Comparison of ENCODE assay signal across 27 cellular contexts in genomic region chr7:11224535-11224934, GRCh38.
"Had no signal": no experiment of that assay in that cellular context is flagged by ENCODE, and none has a peak within 500 bp of the region (broad histone marks: within the 10 kb centered on the region; RNA-seq: fewer than 3 reads in every experiment).

No MANE protein-coding gene starts in this region.

- H3K27ac ChIP-seq: stomach, suprapubic skin, testis, thoracic aorta, thyroid gland, tibial artery, transverse colon, upper lobe of left lung, upper lobe of right lung, uterus, vagina had no signal

- H3K9me3 ChIP-seq: stomach, suprapubic skin, testis, thoracic aorta, thyroid gland, tibial artery, tibial nerve, transverse colon, upper lobe of left lung, upper lobe of right lung, uterus, vagina had no signal

- ATAC-seq: stimulated activated effector memory CD8-positive, alpha-beta T cell treated with anti-CD3 and anti-CD28 coated beads, Interleukin-12 subunit alpha, Interleukin-12 subunit beta, amount 100 ng/mL, for 72 hours; stimulated activated memory B cell treated with anti-CD40 and anti-IgM and Interleukin-4, amounts not matched to agents 10 μg/mL and 1 μg/mL and 100 μg/mL, for 72 hours; stimulated activated naive B cell treated with anti-CD40 and anti-IgM and Interleukin-4, amounts not matched to agents 10 μg/mL and 1 μg/mL and 100 μg/mL, for 72 hours; stimulated activated naive CD8-positive, alpha-beta T cell treated with anti-CD3 and anti-CD28 coated beads, Interleukin-15, amount 100 ng/mL, for 72 hours; stimulated activated naive CD8-positive, alpha-beta T cell treated with anti-CD3 and anti-CD28 coated beads, Interleukin-15, Interleukin-2, amounts not matched to agents 100 U/mL and 50 U/mL, for 24 hours; upper lobe of right lung had no signal

- H3K36me3 ChIP-seq: stomach, suprapubic skin, thoracic aorta, thyroid gland, tibial artery, tibial nerve, transverse colon, upper lobe of left lung, upper lobe of right lung, uterus, vagina had no signal

- DNase-seq: stimulated activated CD4-positive, alpha-beta T cell treated with anti-CD3 and anti-CD28 coated beads, Interleukin-2, amount 100 ng/mL, for 48 hours; stimulated activated CD4-positive, alpha-beta T cell treated with anti-CD3 and anti-CD28 coated beads, Interleukin-4, amount 100 ng/mL, for 1 hour; stimulated activated CD4-positive, alpha-beta T cell treated with anti-CD3 and anti-CD28 coated beads, Interleukin-4, amount 100 ng/mL, for 24 hours; stimulated activated CD4-positive, alpha-beta T cell treated with anti-CD3 and anti-CD28 coated beads, Interleukin-4, amount 100 ng/mL, for 4 hours; stimulated activated CD8-positive, alpha-beta memory T cell treated with anti-CD3 and anti-CD28 coated beads, Interleukin-4, amount 100 ng/mL, for 48 hours; stimulated activated naive B cell treated with anti-CD40 and anti-IgM and Interleukin-4, amounts not matched to agents 10 μg/mL and 1 μg/mL and 100 μg/mL, for 72 hours; stimulated activated naive CD4-positive, alpha-beta T cell; stimulated activated naive CD4-positive, alpha-beta T cell treated with Interleukin-2 at 50 U/mL for 16 hours; stimulated activated naive CD8-positive, alpha-beta T cell treated with anti-CD3 and anti-CD28 coated beads, Interleukin-15, amount 100 ng/mL, for 72 hours; stimulated activated naive CD8-positive, alpha-beta T cell treated with anti-CD3 and anti-CD28 coated beads, Interleukin-15, Interleukin-2, amounts not matched to agents 100 U/mL and 50 U/mL, for 24 hours; stomach; substantia nigra; testis; thyroid gland; tibial artery; transverse colon; trophoblast cell; upper lobe of left lung; upper lobe of right lung; uterus had no signal

- H3K4me1 ChIP-seq: suprapubic skin, tibial artery, transverse colon, upper lobe of right lung, uterus, vagina had no signal

- H3K27me3 ChIP-seq: stomach, suprapubic skin, testis, thyroid gland, tibial artery, tibial nerve, transverse colon, upper lobe of left lung, upper lobe of right lung, uterus, vagina had no signal

- H3K4me3 ChIP-seq: stomach, suprapubic skin, testis, thoracic aorta, thyroid gland, tibial artery, tibial nerve, transverse colon, upper lobe of left lung, upper lobe of right lung, uterus, vagina had no signal

- FAIRE-seq: urothelium cell line had no signal
